8 cellular contexts compared by ENCODE assay signal in the genomic region with DNA sequence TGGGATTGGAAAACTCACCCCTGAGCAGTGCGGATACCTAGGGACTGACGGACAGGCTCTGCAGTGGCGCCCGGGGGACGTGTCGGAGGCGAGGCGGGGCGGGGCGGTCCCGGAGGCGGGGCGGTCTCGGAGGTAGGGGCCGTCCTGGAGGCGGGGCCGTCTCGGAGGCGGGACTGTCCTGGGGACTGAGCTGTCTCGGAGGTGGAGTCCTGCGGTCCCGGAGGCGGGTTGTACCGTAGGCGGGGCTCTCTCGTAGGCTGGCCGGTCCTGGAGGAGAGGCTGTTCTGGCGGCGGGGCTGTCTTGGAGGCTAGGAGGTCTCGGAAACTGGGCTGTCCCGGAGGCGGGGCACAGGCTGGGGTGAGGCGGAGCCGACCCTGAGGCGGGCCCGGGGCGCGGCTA.
A peak's percentile ranks its signal among the peaks of the same experiment; 100 is the strongest.
DNase-seq lines count a peak whose midpoint lies in the region; ATAC-seq and TF ChIP-seq lines count a peak whose summit lies in the region.
"Not testable (repeated sequence)": the region's sequence is repeated elsewhere in the genome, so short reads cannot be mapped to it uniquely, and the experiment has no call there.

No MANE protein-coding gene starts in this region.

- POLR2A ChIA-PET in naive thymus-derived CD4-positive, alpha-beta T cell (lab: Charles Lee): not testable (repeated sequence)

- H3K4me1 ChIP-seq in OCI-LY3 (ENCODE audit: low read length); naive thymus-derived CD4-positive, alpha-beta T cell (ENCODE audit: control insufficient read depth in 2 of 2, insufficient read depth in 2 of 2, low read length in 2 of 2): not testable (repeated sequence)

- DNase-seq in COLO668 (lab: John Stamatoyannopoulos, UW; ENCODE audit: unreplicated experiment): peak; percentile 73
- DNase-seq in activated CD8-positive, alpha-beta memory T cell treated with anti-CD3 and anti-CD28 coated beads, Interleukin-2, amount 50 U/mL, for 24 hours (ENCODE audit: extremely low read depth): peak; percentile 69
- DNase-seq in effector CD4-positive, alpha-beta T cell: peak; percentile 91
- peak; percentile 57 to 99 (median 93) for DNase-seq in naive thymus-derived CD4-positive, alpha-beta T cell
- DNase-seq in stimulated activated CD8-positive, alpha-beta memory T cell treated with anti-CD3 and anti-CD28 coated beads, Interleukin-15, amount 100 ng/mL, for 48 hours (ENCODE audit: low read depth in 2 of 2): peak; percentile 86 to 90

- H2AFZ ChIP-seq in OCI-LY3 (ENCODE audit: low read depth, low read length): not testable (repeated sequence)

- not testable (repeated sequence) for TF ChIP-seq CTCF in OCI-LY3 (IDR thresholded peaks at IDR 0.05; ENCODE audit: low read depth, low read length)

- peak overlapping the region; percentile 58 to 90 (median 78) for H3K4me3 Mint-ChIP-seq in naive thymus-derived CD4-positive, alpha-beta T cell

- ATAC-seq in GM21529 (IDR thresholded peaks at IDR 0.05; ENCODE audit: unreplicated experiment): peak; percentile 77
- peak; percentile 80 for ATAC-seq in HG03565 (IDR thresholded peaks at IDR 0.05; ENCODE audit: unreplicated experiment)
- ATAC-seq in naive thymus-derived CD4-positive, alpha-beta T cell: peak; percentile 89

- H3K9me3 ChIP-seq in OCI-LY3 (ENCODE audit: insufficient read depth, low read length); naive thymus-derived CD4-positive, alpha-beta T cell (ENCODE audit: control insufficient read depth in 2 of 3, low read length in 3 of 3): not testable (repeated sequence)

- not testable (repeated sequence) for H3K4me2 ChIP-seq in OCI-LY3 (ENCODE audit: low read length)

- not testable (repeated sequence) for H3K9me3 Mint-ChIP-seq in naive thymus-derived CD4-positive, alpha-beta T cell

- not testable (repeated sequence) for H3K79me2 ChIP-seq in OCI-LY3 (ENCODE audit: low read length)

- H3K27me3 ChIP-seq in OCI-LY3 (ENCODE audit: low read depth, low read length); naive thymus-derived CD4-positive, alpha-beta T cell (ENCODE audit: control insufficient read depth in 2 of 2, insufficient read depth in 2 of 2, low read length in 2 of 2): not testable (repeated sequence)

- not testable (repeated sequence) for H3K27me3 Mint-ChIP-seq in naive thymus-derived CD4-positive, alpha-beta T cell

- H3K27ac ChIP-seq in OCI-LY3 (ENCODE audit: low read length): peak overlapping the region; percentile 62
- H3K27ac ChIP-seq in naive thymus-derived CD4-positive, alpha-beta T cell (ENCODE audit: low read depth, low read length): peak overlapping the region; percentile 74

- not testable (repeated sequence) for H3K9ac ChIP-seq in OCI-LY3 (ENCODE audit: low read length)

- not testable (repeated sequence) for H3K36me3 Mint-ChIP-seq in naive thymus-derived CD4-positive, alpha-beta T cell

- CTCF ChIA-PET in naive thymus-derived CD4-positive, alpha-beta T cell (lab: Charles Lee): not testable (repeated sequence)

- H4K20me1 ChIP-seq in OCI-LY3 (ENCODE audit: insufficient read depth, low read length): not testable (repeated sequence)

- intact Hi-C loops in naive thymus-derived CD4-positive, alpha-beta T cell (cut with micrococcal nuclease): not testable (repeated sequence)

- H3K4me3 ChIP-seq in OCI-LY3 (ENCODE audit: low read length): peak overlapping the region; percentile 62; the same call in 1 of the 2 replicates
- peak overlapping the region; percentile 37 for H3K4me3 ChIP-seq in naive thymus-derived CD4-positive, alpha-beta T cell (ENCODE audit: low read length)

- H3K36me3 ChIP-seq in OCI-LY3 (replicated peaks; ENCODE audit: low read depth, low read length); naive thymus-derived CD4-positive, alpha-beta T cell (ENCODE audit: control insufficient read depth in 2 of 3, insufficient read depth in 3 of 3, low read length in 3 of 3): not testable (repeated sequence)

- not testable (repeated sequence) for H3K4me1 Mint-ChIP-seq in naive thymus-derived CD4-positive, alpha-beta T cell

- H3K27ac Mint-ChIP-seq in naive thymus-derived CD4-positive, alpha-beta T cell: peak overlapping the region in 7 of 9 donors; percentile 64 to 96 (median 87)

Comparison
In these comparisons a context has a peak if more than half of its experiments do, and no peak if none do; other contexts are left out.
1. Peak in every context shown above with its lines: DNase-seq, ATAC-seq, H3K4me3 ChIP-seq and H3K27ac ChIP-seq.